ENCODE assay signal across 8 cellular contexts in the genomic region with DNA sequence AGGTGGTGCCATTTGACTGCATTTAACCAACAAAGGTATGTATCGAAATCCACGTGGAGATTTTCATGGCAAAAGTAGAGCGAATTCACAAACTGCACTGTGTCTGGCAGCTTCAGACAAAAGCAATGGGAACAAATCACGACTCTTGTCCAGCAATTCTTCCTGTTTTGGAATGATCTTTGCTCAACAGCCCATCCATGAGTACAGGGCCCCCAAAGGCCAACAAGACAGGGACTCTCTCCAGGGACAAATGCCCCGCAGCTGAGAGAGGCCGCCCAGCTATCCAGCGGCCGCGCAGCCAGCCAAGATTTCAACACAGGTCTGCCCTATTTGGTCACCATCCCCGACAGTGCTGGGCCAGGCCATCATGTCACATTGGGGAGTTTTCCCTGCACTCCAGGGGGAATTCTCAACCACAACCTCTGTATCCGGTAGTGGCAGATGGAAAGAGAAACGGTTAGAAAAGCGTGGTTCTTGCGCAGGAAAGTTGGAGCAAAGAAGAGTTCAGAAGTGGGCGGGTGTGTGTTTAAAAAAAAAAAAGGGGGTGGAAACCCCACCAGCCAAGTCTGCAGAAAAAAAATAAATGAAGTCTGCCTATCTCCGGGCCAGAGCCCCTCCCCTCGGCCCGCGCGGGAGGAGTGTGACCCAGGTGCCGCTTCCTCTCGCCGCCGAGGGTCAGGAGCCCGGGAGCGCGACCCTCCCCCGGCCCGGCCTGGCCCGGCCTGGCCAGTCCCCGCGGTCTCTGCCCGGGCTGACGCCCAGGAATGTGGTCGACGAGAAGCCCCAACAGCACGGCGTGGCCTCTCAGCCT. TPM values are rescaled to one million over a fixed set of nuclear protein-coding genes. Genes with fewer than 3 reads are reported as not detected.
DNase-seq lines count a peak whose midpoint lies in the region; ATAC-seq and TF ChIP-seq lines count a peak whose summit lies in the region.

A gene with protein sequence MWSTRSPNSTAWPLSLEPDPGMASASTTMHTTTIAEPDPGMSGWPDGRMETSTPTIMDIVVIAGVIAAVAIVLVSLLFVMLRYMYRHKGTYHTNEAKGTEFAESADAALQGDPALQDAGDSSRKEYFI (plus strand): TSS at position 659 of the 811 bp plus-strand sequence. CDS start 106 bp downstream, at position 765.

- no peaks in the 10 kb centered on the region for H3K9me2 ChIP-seq in PC-3 (replicated peaks; ENCODE audit: low read length)

- CTCF ChIA-PET in mammary epithelial cell (lab: Charles Lee; ENCODE audit: low non-redundant PET) (no interaction called here), PC-3 (lab: Charles Lee) (no interaction called here)

- H3K4me1 ChIP-seq in mammary epithelial cell (ENCODE audit: insufficient read depth, low read length) (peaks cover 21% of the 10 kb centered on the region), PC-3 (ENCODE audit: insufficient read depth, low read length) (no peaks in the 10 kb centered on the region)

- H3K9me3 ChIP-seq in mammary epithelial cell (replicated peaks; ENCODE audit: insufficient read depth, low read length), result no peaks in the 10 kb centered on the region
- no peaks in the 10 kb centered on the region for H3K9me3 ChIP-seq in PC-3 (ENCODE audit: low read length)

- H3K27me3 Mint-ChIP-seq in T-helper 1 cell treated with Interleukin-12 subunit alpha and Interleukin-12 subunit beta and Interleukin-4 antibody, amounts not matched to agents 30 μg/mL and 1 μg/mL, for 36 hours (ENCODE audit: low read depth), result no peaks in the 10 kb centered on the region
- H3K27me3 Mint-ChIP-seq in immature natural killer cell (ENCODE audit: low read depth in 3 of 3), result peaks cover 0 to 25% (median 12%) of the 10 kb centered on the region in 3 donors

- H3K36me3 ChIP-seq in mammary epithelial cell (ENCODE audit: insufficient read depth, low read length) (no peaks in the 10 kb centered on the region), PC-3 (ENCODE audit: low read depth, low read length) (no peaks in the 10 kb centered on the region)

- peak within 1 kb of the TSS; percentile 96 for H3K4me3 Mint-ChIP-seq in T-helper 1 cell treated with Interleukin-12 subunit alpha and Interleukin-12 subunit beta and Interleukin-4 antibody, amounts not matched to agents 30 μg/mL and 1 μg/mL, for 36 hours
- peak within 1 kb of the TSS; percentile 90 to 99 (median 99) for H3K4me3 Mint-ChIP-seq in immature natural killer cell

- peaks cover 19% of the 10 kb centered on the region for H3K36me3 Mint-ChIP-seq in T-helper 1 cell treated with Interleukin-12 subunit alpha and Interleukin-12 subunit beta and Interleukin-4 antibody, amounts not matched to agents 30 μg/mL and 1 μg/mL, for 36 hours (ENCODE audit: low read depth)
- H3K36me3 Mint-ChIP-seq in immature natural killer cell, result peaks cover 0 to 4% (median 0%) of the 10 kb centered on the region in 3 donors

- H3K27me3 ChIP-seq in mammary epithelial cell (ENCODE audit: insufficient read depth, low read length) (no peaks in the 10 kb centered on the region), PC-3 (ENCODE audit: low read length) (peaks cover 62% of the 10 kb centered on the region)

- BruUV-seq in mammary epithelial cell (replicated peaks; lab: Mats Ljungman, UMichigan) (no TSS peak), PC-3 (replicated peaks; lab: Mats Ljungman, UMichigan) (no TSS peak)

- no peaks in the 10 kb centered on the region for H4K20me1 ChIP-seq in mammary epithelial cell (ENCODE audit: insufficient read depth, low read length)
- no peaks in the 10 kb centered on the region for H4K20me1 ChIP-seq in PC-3 (ENCODE audit: low read length)

- ATAC-seq in HG03039 (IDR thresholded peaks at IDR 0.05; ENCODE audit: unreplicated experiment) (peak; percentile 39), PC-3 (no peak)

- TF ChIP-seq CTCF in mammary epithelial cell (conservative IDR thresholded peaks at IDR 0.05 in 1 of 2, IDR thresholded peaks at IDR 0.05 in 1 of 2; ENCODE audit: extremely low read depth in 1 of 2, insufficient read depth in 1 of 2, low read depth in 1 of 2, low read length in 2 of 2), result no peak
- TF ChIP-seq CTCF in PC-3 (conservative IDR thresholded peaks at IDR 0.05; ENCODE audit: low read depth, low read length), result no peak

- in situ Hi-C loops in mammary epithelial cell (cut with MboI; ENCODE audit: low sequenced_read_pairs in 2 of 2), result no loop called here

- POLR2A ChIA-PET in PC-3 (lab: Charles Lee; ENCODE audit: unreplicated experiment), result no interaction called here

- intact Hi-C loops in mammary epithelial cell (cut with micrococcal nuclease) (no loop called here), PC-3 (cut with micrococcal nuclease) (no loop called here)

- WGBS in mammary epithelial cell (ENCODE audit: low coverage, missing lambda C conversion rate), result 15% methylated on average over 19 of the region's 38 CpGs

- H3K27ac ChIP-seq in mammary epithelial cell (ENCODE audit: insufficient read depth, low read depth, low read length) (no peak within 1 kb of the TSS), PC-3 (ENCODE audit: low read length) (no peak within 1 kb of the TSS)

- peak; percentile 54 for DNase-seq in SKM-1 treated with dmso at 0.1 percent for 144 hours (lab: John Stamatoyannopoulos, UW; ENCODE audit: unreplicated experiment)
- no peak for DNase-seq in SKM-1 (lab: John Stamatoyannopoulos, UW; ENCODE audit: unreplicated experiment)
- no peak for DNase-seq in mammary epithelial cell
- peak; percentile 63 to 70 (median 66) for DNase-seq in immature natural killer cell
- peak; percentile 49 for DNase-seq in stimulated activated CD4-positive, alpha-beta T cell treated with anti-CD3 and anti-CD28 coated beads, Interleukin-12 subunit alpha, Interleukin-12 subunit beta, amount 100 ng/mL, for 4 hours
- DNase-seq in PC-3, result no peak

- H3K9me3 Mint-ChIP-seq in T-helper 1 cell treated with Interleukin-12 subunit alpha and Interleukin-12 subunit beta and Interleukin-4 antibody, amounts not matched to agents 30 μg/mL and 1 μg/mL, for 36 hours, result peaks cover 3% of the 10 kb centered on the region
- no peaks in the 10 kb centered on the region for H3K9me3 Mint-ChIP-seq in immature natural killer cell

- H2AFZ ChIP-seq in mammary epithelial cell (ENCODE audit: low read depth, low read length) (peak within 1 kb of the TSS; percentile 94), PC-3 (ENCODE audit: low read length) (no peak within 1 kb of the TSS)

- dilution Hi-C loops in mammary epithelial cell (cut with HindIII; ENCODE audit: low sequenced_read_pairs), result no loop called here

- H3K27ac Mint-ChIP-seq in T-helper 1 cell treated with Interleukin-12 subunit alpha and Interleukin-12 subunit beta and Interleukin-4 antibody, amounts not matched to agents 30 μg/mL and 1 μg/mL, for 36 hours, result peak within 1 kb of the TSS; percentile 96
- peak within 1 kb of the TSS; percentile 95 to 100 (median 99) for H3K27ac Mint-ChIP-seq in immature natural killer cell

- H3K4me3 ChIP-seq in mammary epithelial cell (replicated peaks in 1 of 3; ENCODE audit: insufficient read depth in 1 of 3, low read depth in 2 of 3, low read length in 3 of 3) (peak within 1 kb of the TSS in 2 of 3 experiments; percentile 33 to 50), PC-3 (ENCODE audit: low read length) (no peak within 1 kb of the TSS)

- H3K9ac ChIP-seq in mammary epithelial cell (ENCODE audit: insufficient read depth, low read length), result no peak within 1 kb of the TSS
- H3K9ac ChIP-seq in PC-3 (ENCODE audit: low read length), result no peak within 1 kb of the TSS

- peaks cover 36% of the 10 kb centered on the region for H3K4me1 Mint-ChIP-seq in T-helper 1 cell treated with Interleukin-12 subunit alpha and Interleukin-12 subunit beta and Interleukin-4 antibody, amounts not matched to agents 30 μg/mL and 1 μg/mL, for 36 hours (ENCODE audit: low read depth)
- H3K4me1 Mint-ChIP-seq in immature natural killer cell, result peaks cover 52 to 54% of the 10 kb centered on the region in 2 donors

- H3K4me2 ChIP-seq in mammary epithelial cell (ENCODE audit: insufficient read depth, low read depth, low read length) (peak within 1 kb of the TSS; percentile 77), PC-3 (ENCODE audit: low read length) (no peak within 1 kb of the TSS)

- H3F3A ChIP-seq in PC-3 (ENCODE audit: low read length, unreplicated experiment), result no peaks in the 10 kb centered on the region

- H3K79me2 ChIP-seq in mammary epithelial cell (ENCODE audit: insufficient read depth, low read length) (no peaks in the 10 kb centered on the region), PC-3 (ENCODE audit: low read length) (no peaks in the 10 kb centered on the region)

RNA-seq across cellular contexts. Expression of the gene that starts here (rescaled TPM):
- total RNA-seq in mammary epithelial cell, result 10 to 100 TPM in 1 of 2 donors, not detected in 1; 49.7 TPM
- polyA plus RNA-seq in mammary epithelial cell, result 1.00 TPM
- polyA minus RNA-seq in mammary epithelial cell, result 3.2 TPM
- 100 to 1,000 TPM; 164 to 231 (median 178) TPM for polyA plus RNA-seq in immature natural killer cell
- total RNA-seq in PC-3 (2014; rRNA removed), result not detected in 2 replicates

Comparison
In these comparisons a context has a peak if more than half of its experiments do, and no peak if none do; other contexts are left out.
1. RNA of the gene that starts here (polyA plus RNA-seq): 164 to 231 TPM in immature natural killer cell; 1.00 TPM in mammary epithelial cell (single experiment); every median in the first group is over 10 times any median in the second.
2. DNase-seq: peak in SKM-1 treated with dmso at 0.1 percent for 144 hours (single experiment), immature natural killer cell (3 of 3) and stimulated activated CD4-positive, alpha-beta T cell treated with anti-CD3 and anti-CD28 coated beads, Interleukin-12 subunit alpha, Interleukin-12 subunit beta, amount 100 ng/mL, for 4 hours (single experiment); none in SKM-1 (single experiment), mammary epithelial cell (single experiment) and PC-3 (single experiment).